8 cellular contexts compared by ENCODE assay signal in genomic region chr7:100865372-100865911, GRCh38. TPM values are rescaled to one million over a fixed set of nuclear protein-coding genes. Genes with fewer than 3 reads are reported as not detected.
DNase-seq lines count a peak whose midpoint lies in the region; ATAC-seq and TF ChIP-seq lines count a peak whose summit lies in the region.

No MANE protein-coding gene starts in this region.

- H3K4me1 ChIP-seq in IMR-90 (ENCODE audit: control insufficient read depth, insufficient read depth, low read length): peaks cover 18% of the 10 kb centered on the region

- H3K27me3 ChIP-seq in IMR-90 (ENCODE audit: control insufficient read depth, insufficient read depth, low read length): no peaks in the 10 kb centered on the region

- no peaks in the 10 kb centered on the region for H3K9me3 Mint-ChIP-seq in chondrocyte (ENCODE audit: low read depth)

- no TSS peak for BruUV-seq in IMR-90 (replicated peaks; lab: Mats Ljungman, UMichigan)

- TF ChIP-seq RAD21 in IMR-90 (IDR thresholded peaks at IDR 0.05; ENCODE audit: low read length): no peak

- H2BK120ac ChIP-seq in IMR-90 (ENCODE audit: low read depth, low read length): no peak overlapping the region

- in situ Hi-C loops in IMR-90 (cut with MboI; ENCODE audit: low sequenced_read_pairs): loop anchor here (25.0 kb wide), 2 partner anchors 278 to 403 kb away; partner anchors contain the start of genes FBXO24, LRCH4 and SPACDR

- no peak overlapping the region for H4K5ac ChIP-seq in IMR-90 (ENCODE audit: low read depth, low read length)

- dilution Hi-C loops in IMR-90 (cut with HindIII; ENCODE audit: low sequenced_read_pairs, unreplicated experiment): no loop called here

- H3K14ac ChIP-seq in IMR-90 (replicated peaks; ENCODE audit: low read depth, low read length): no peak overlapping the region

- peak overlapping the region; percentile 84 for H2AK9ac ChIP-seq in IMR-90 (replicated peaks; ENCODE audit: low read depth, low read length, poor library complexity)

- ATAC-seq in IMR-90 (ENCODE audit: low read depth) (no peak), omental fat pad (ENCODE audit: low FRiP score) (peak; percentile 65), HG03139 (IDR thresholded peaks at IDR 0.05; ENCODE audit: unreplicated experiment) (no peak)

- H4K20me1 ChIP-seq in IMR-90 (ENCODE audit: insufficient read depth, low read length): 0 out of 2 replicates have a peak, but pooled peaks cover 3% of the 10 kb centered on the region

- H3K4ac ChIP-seq in IMR-90 (ENCODE audit: low read depth, low read length): 0 out of 2 replicates have a peak overlapping the region, but pooled peaks have one; percentile 9

- POLR2A ChIA-PET in IMR-90 (lab: Charles Lee; ENCODE audit: unreplicated experiment): no interaction called here

- peaks cover 9% of the 10 kb centered on the region for H3K36me3 Mint-ChIP-seq in chondrocyte (ENCODE audit: low read depth)

- H3K27me3 Mint-ChIP-seq in chondrocyte (ENCODE audit: low read depth): no peaks in the 10 kb centered on the region

- H3K4me3 Mint-ChIP-seq in chondrocyte (ENCODE audit: unreplicated experiment): no peak overlapping the region

- no peak overlapping the region for H2AFZ ChIP-seq in IMR-90 (replicated peaks; ENCODE audit: low read length, poor library complexity)

- no peak overlapping the region for H3K18ac ChIP-seq in IMR-90 (ENCODE audit: low read depth, low read length)

- H2BK15ac ChIP-seq in IMR-90 (ENCODE audit: low read depth, low read length): no peak overlapping the region

- peaks cover 4% of the 10 kb centered on the region; the same call in 1 of the 2 replicates for H3K9me1 ChIP-seq in IMR-90 (ENCODE audit: insufficient read depth, low read length)

- H3K36me3 ChIP-seq in IMR-90 (ENCODE audit: control insufficient read depth, insufficient read depth, low read length): peaks cover 24% of the 10 kb centered on the region

- no peak overlapping the region for H4K8ac ChIP-seq in IMR-90 (ENCODE audit: low read depth in 2 of 2, low read length in 2 of 2)

- peaks cover 3 to 35% of the 10 kb centered on the region in 2 experiments for H3K79me1 ChIP-seq in IMR-90 (ENCODE audit: low read depth in 1 of 2, low read length in 2 of 2)

- no peak overlapping the region for H3K4me2 ChIP-seq in IMR-90 (ENCODE audit: low read depth, low read length)

- no peak overlapping the region for H3K56ac ChIP-seq in IMR-90 (ENCODE audit: extremely low read depth, insufficient read depth, low read length)

- intact Hi-C loops in IMR-90 (cut with micrococcal nuclease): no loop called here

- peak overlapping the region; percentile 49 for H2AK5ac ChIP-seq in IMR-90 (ENCODE audit: low read depth, low read length)

- WGBS in IMR-90 (ENCODE audit: extremely low coverage in 2 of 2, insufficient read length in 1 of 2), 2 experiments: 77% methylated on average over 7 of the region's 17 CpGs; no CpG with 5 or more reads in 1 of the 2 experiments

- CTCF ChIA-PET in IMR-90 (lab: Yijun Ruan, JAX): no interaction called here

- no peak overlapping the region for H2BK20ac ChIP-seq in IMR-90 (ENCODE audit: low read depth, low read length)

- H3K27ac ChIP-seq in C4-2B (peak overlapping the region; percentile 56), IMR-90 (ENCODE audit: insufficient read depth, low read length) (no peak overlapping the region), coronary artery (peak overlapping the region; percentile 95 to 98)

- no peak overlapping the region for H3K9ac ChIP-seq in IMR-90 (ENCODE audit: low read depth, low read length)

- no peaks in the 10 kb centered on the region for H3K9me3 ChIP-seq in IMR-90 (ENCODE audit: control insufficient read depth, insufficient read depth, low read length)

- DNase-seq in IMR-90 (peak; percentile 45), coronary artery (ENCODE audit: low spot score) (no peak), omental fat pad (ENCODE audit: low spot score) (peak; percentile 46), NCI-H510A (lab: John Stamatoyannopoulos, UW) (no peak), chondrocyte (ENCODE audit: low spot score) (no peak)
- no peak for DNase-seq in stimulated activated CD4-positive, alpha-beta T cell treated with anti-CD3 and anti-CD28 coated beads, Interleukin-15, amount 100 ng/mL, for 24 hours

- no peak overlapping the region for H3K23ac ChIP-seq in IMR-90 (ENCODE audit: low read depth, low read length)

- no peak overlapping the region for H3K4me3 ChIP-seq in IMR-90 (ENCODE audit: insufficient read depth, low read depth, low read length)
- peak overlapping the region; percentile 85 for H3K4me3 ChIP-seq in coronary artery

- H2BK5ac ChIP-seq in IMR-90 (ENCODE audit: low read depth, low read length, poor library complexity, severe bottlenecking): no peak overlapping the region

- H3K4me1 Mint-ChIP-seq in chondrocyte (ENCODE audit: low read depth): peaks cover 27% of the 10 kb centered on the region

- no peak overlapping the region for H4K91ac ChIP-seq in IMR-90 (ENCODE audit: insufficient read depth, low read depth, low read length)

- TF ChIP-seq POLR2A in IMR-90 (IDR thresholded peaks at IDR 0.05; ENCODE audit: low read depth, low read length): no peak

- TF ChIP-seq CTCF in C4-2B (conservative IDR thresholded peaks at IDR 0.05) (no peak), IMR-90 (conservative IDR thresholded peaks at IDR 0.05; ENCODE audit: low read depth, low read length) (no peak), coronary artery (IDR thresholded peaks at IDR 0.05) (no peak), omental fat pad (IDR thresholded peaks at IDR 0.05) (no peak), chondrocyte (IDR thresholded peaks at IDR 0.05) (no peak)

- H3K27ac Mint-ChIP-seq in chondrocyte (ENCODE audit: unreplicated experiment): no peak overlapping the region

TF ChIP-seq in IMR-90, 13 proteins besides CTCF, POLR2A, EP300 and RAD21 (continues in another document):
- TF ChIP-seq ELK1 (IDR thresholded peaks at IDR 0.05; ENCODE audit: borderline replicate concordance, low read depth, low read length): no peak
- TF ChIP-seq MAFK (IDR thresholded peaks at IDR 0.05; ENCODE audit: low read depth, low read length): no peak
- no peak for TF ChIP-seq FOS (IDR thresholded peaks at IDR 0.05; ENCODE audit: low read depth, low read length)
- no peak for TF ChIP-seq CEBPB (IDR thresholded peaks at IDR 0.05; ENCODE audit: low read depth, low read length)
- no peak for TF ChIP-seq NFE2L2 (IDR thresholded peaks at IDR 0.05; ENCODE audit: low read depth, low read length)
- TF ChIP-seq USF2 (IDR thresholded peaks at IDR 0.05; ENCODE audit: low read depth, low read length): no peak
- TF ChIP-seq MAZ (IDR thresholded peaks at IDR 0.05; ENCODE audit: borderline replicate concordance, low read depth, low read length): no peak
- no peak for TF ChIP-seq CHD1 (IDR thresholded peaks at IDR 0.05; ENCODE audit: low read depth, low read length)
- no peak for TF ChIP-seq SMC3 (IDR thresholded peaks at IDR 0.05; ENCODE audit: low read depth, low read length)
- no peak for TF ChIP-seq RCOR1 (IDR thresholded peaks at IDR 0.05; ENCODE audit: insufficient replicate concordance, low read length)
- no peak for TF ChIP-seq RFX5 (IDR thresholded peaks at IDR 0.05; ENCODE audit: low read depth, low read length)

RNA-seq across cellular contexts. Expression of gene TRIP6, which starts 1.7 kb away (rescaled TPM):
- total RNA-seq in IMR-90 (2012; rRNA removed) (36.4 and 39.2 TPM in 2 replicates), omental fat pad (10 to 100 TPM; 48.7 to 71.3 (median 53.0) TPM), chondrocyte (91.6 to 104 TPM (median 98.4 TPM) in 3 replicates)
- 72.3 and 89.0 TPM in 2 replicates for polyA plus RNA-seq in IMR-90 (2012; rRNA removed)
- 76.7 and 146 TPM in 2 replicates for polyA plus RNA-seq in IMR-90 (2012; cell fraction: cytosol; rRNA removed)
- polyA plus RNA-seq in IMR-90 (2012; cell fraction: nucleus; rRNA removed; ENCODE audit: low replicate concordance): 158 and 235 TPM in 2 replicates

RNA-seq across cellular contexts. Expression of gene SRRT, which starts 9.5 kb away (rescaled TPM):
- total RNA-seq in IMR-90 (2012; rRNA removed): 41.4 and 45.3 TPM in 2 replicates
- polyA plus RNA-seq in IMR-90 (2012; rRNA removed): 89.5 and 93.5 TPM in 2 replicates
- 44.1 and 48.9 TPM in 2 replicates for polyA plus RNA-seq in IMR-90 (2012; cell fraction: cytosol; rRNA removed)
- 362 and 444 TPM in 2 replicates for polyA plus RNA-seq in IMR-90 (2012; cell fraction: nucleus; rRNA removed; ENCODE audit: low replicate concordance)
- total RNA-seq in omental fat pad: 10 to 100 TPM; 44.9 to 87.3 (median 60.9) TPM
- 104 to 138 TPM (median 105 TPM) in 3 replicates for total RNA-seq in chondrocyte

RNA-seq across cellular contexts. Expression of gene SLC12A9, which starts 12.9 kb away (rescaled TPM):
- total RNA-seq in IMR-90 (2012; rRNA removed) (3.3 and 4.5 TPM in 2 replicates), omental fat pad (10 to 100 TPM in 3 of 4 donors, 1 to 10 TPM in 1; 9.6 to 29.0 (median 13.3) TPM), chondrocyte (23.5 to 26.6 TPM (median 26.0 TPM) in 3 replicates)
- polyA plus RNA-seq in IMR-90 (2012; rRNA removed): 16.2 and 17.7 TPM in 2 replicates
- polyA plus RNA-seq in IMR-90 (2012; cell fraction: cytosol; rRNA removed): 11.9 and 20.8 TPM in 2 replicates
- 49.4 and 99.1 TPM in 2 replicates for polyA plus RNA-seq in IMR-90 (2012; cell fraction: nucleus; rRNA removed; ENCODE audit: low replicate concordance)

RNA-seq across cellular contexts. Expression of gene UFSP1, which starts 24.1 kb away (rescaled TPM):
- total RNA-seq in IMR-90 (2012; rRNA removed): 0.28 and 0.36 TPM in 2 replicates
- 1.0 TPM in 2 replicates for polyA plus RNA-seq in IMR-90 (2012; rRNA removed)
- polyA plus RNA-seq in IMR-90 (2012; cell fraction: cytosol; rRNA removed): 2.0 and 2.5 TPM in 2 replicates
- 0.70 and 3.1 TPM in 2 replicates for polyA plus RNA-seq in IMR-90 (2012; cell fraction: nucleus; rRNA removed; ENCODE audit: low replicate concordance)
- 1 to 10 TPM; 4.7 to 8.0 (median 7.3) TPM for total RNA-seq in omental fat pad
- 4.1 to 5.0 TPM (median 4.3 TPM) in 3 replicates for total RNA-seq in chondrocyte

RNA-seq across cellular contexts. Expression of gene ACHE, which starts 30.2 kb away (rescaled TPM):
- total RNA-seq in IMR-90 (2012; rRNA removed) (not detected in 2 replicates), omental fat pad (under 1 TPM; 0.50 to 0.96 (median 0.73) TPM), chondrocyte (1.4 to 2.9 TPM (median 2.6 TPM) in 3 replicates)
- polyA plus RNA-seq in IMR-90 (2012; rRNA removed): 0.41 and 0.65 TPM in 2 replicates
- 0.25 and 0.48 TPM in 2 replicates for polyA plus RNA-seq in IMR-90 (2012; cell fraction: cytosol; rRNA removed)
- polyA plus RNA-seq in IMR-90 (2012; cell fraction: nucleus; rRNA removed; ENCODE audit: low replicate concordance): 1.6 and 4.6 TPM in 2 replicates

Comparison
In these comparisons a context has a peak if more than half of its experiments do, and no peak if none do; other contexts are left out.
1. DNase-seq: peak in IMR-90 (single experiment) and omental fat pad (single experiment); none in coronary artery (single experiment), NCI-H510A (single experiment), stimulated activated CD4-positive, alpha-beta T cell treated with anti-CD3 and anti-CD28 coated beads, Interleukin-15, amount 100 ng/mL, for 24 hours (single experiment) and chondrocyte (single experiment).